9 cellular contexts compared by ENCODE assay signal in the genomic region with DNA sequence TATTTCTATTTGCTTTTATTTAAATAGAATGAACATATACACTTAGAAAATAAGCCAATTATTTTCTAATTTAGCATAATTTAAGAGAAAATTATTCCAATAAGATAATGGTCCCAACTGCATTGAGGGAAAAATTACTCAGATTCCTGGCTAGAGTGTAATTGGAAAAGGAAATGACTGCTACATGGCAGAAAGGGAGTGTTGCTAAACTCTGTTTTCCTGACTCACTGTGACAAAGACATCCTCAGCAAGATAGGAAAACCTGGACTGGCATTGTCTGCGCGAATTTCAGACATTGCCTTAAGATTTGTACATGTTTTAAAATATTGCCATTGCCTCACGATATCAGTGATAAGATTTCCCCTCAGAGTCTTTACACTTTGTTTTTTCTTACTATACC. TPM values are rescaled to one million over a fixed set of nuclear protein-coding genes. Genes with fewer than 3 reads are reported as not detected.
DNase-seq lines count a peak whose midpoint lies in the region; ATAC-seq and TF ChIP-seq lines count a peak whose summit lies in the region.
"Had no signal": no experiment of that assay in that cellular context is flagged by ENCODE, and none has a peak within 500 bp of the region (broad histone marks: within the 10 kb centered on the region; RNA-seq: fewer than 3 reads in every experiment).

No MANE protein-coding gene starts in this region.

- peak overlapping the region; percentile 40 for H3K4me3 Mint-ChIP-seq in activated naive CD4-positive, alpha-beta T cell treated with anti-CD3 and anti-CD28 coated beads, Interleukin-2, amount 10 ng/mL, durations not matched to agents 7 days and 5 days
- H3K4me3 Mint-ChIP-seq in T-cell, result peak overlapping the region; percentile 47 to 97 (median 88)
- H3K4me3 Mint-ChIP-seq: memory B cell had no signal

- TF ChIP-seq POLR2A in suprapubic skin (IDR thresholded peaks at IDR 0.05), result no peak

- CTCF ChIA-PET in activated naive CD4-positive, alpha-beta T cell treated with anti-CD3 and anti-CD28 coated beads, Interleukin-2, amount 10 ng/mL, durations not matched to agents 7 days and 5 days (lab: Charles Lee), result interaction anchor here (1.2 kb wide), 1 partner anchor 19 kb away, joined by 3 read pairs; no protein-coding TSS in a partner anchor
- CTCF ChIA-PET in T-cell (lab: Charles Lee), result interaction anchor here (0.6 to 2.2 kb wide), 2 partner anchors 18 to 35 kb away, joined by 3 to 7 read pairs; no protein-coding TSS in a partner anchor

- no peaks in the 10 kb centered on the region for H3K9me3 Mint-ChIP-seq in activated naive CD4-positive, alpha-beta T cell treated with anti-CD3 and anti-CD28 coated beads, Interleukin-2, amount 10 ng/mL, durations not matched to agents 7 days and 5 days
- no peaks in the 10 kb centered on the region for H3K9me3 Mint-ChIP-seq in T-cell
- H3K9me3 Mint-ChIP-seq: memory B cell had no signal

- no peak for TF ChIP-seq CTCF in suprapubic skin (IDR thresholded peaks at IDR 0.05)

- POLR2A ChIA-PET in T-cell (lab: Charles Lee), result no interaction called here

- H3K27ac ChIP-seq in suprapubic skin, result no peak overlapping the region

- no peaks in the 10 kb centered on the region for H3K36me3 ChIP-seq in suprapubic skin

- peaks cover 14% of the 10 kb centered on the region for H3K27me3 Mint-ChIP-seq in activated naive CD4-positive, alpha-beta T cell treated with anti-CD3 and anti-CD28 coated beads, Interleukin-2, amount 10 ng/mL, durations not matched to agents 7 days and 5 days
- no peaks in the 10 kb centered on the region for H3K27me3 Mint-ChIP-seq in T-cell

- intact Hi-C loops in head of caudate nucleus (cut with DNase I), result no loop called here

- no peak for DNase-seq in activated naive CD4-positive, alpha-beta T cell treated with anti-CD3 and anti-CD28 coated beads, Interleukin-2, amount 10 ng/mL, durations not matched to agents 7 days and 5 days
- DNase-seq in activated naive CD4-positive, alpha-beta T cell (lab: John Stamatoyannopoulos, UW), result no peak
- DNase-seq in T-cell (no peak), fibroblast of the conjunctiva (ENCODE audit: low read depth) (peak; percentile 45), suprapubic skin (ENCODE audit: low spot score in 2 of 2) (no peak), GDM1 (lab: John Stamatoyannopoulos, UW) (no peak), head of caudate nucleus (no peak)

- H3K27ac Mint-ChIP-seq in activated naive CD4-positive, alpha-beta T cell treated with anti-CD3 and anti-CD28 coated beads, Interleukin-2, amount 10 ng/mL, durations not matched to agents 7 days and 5 days, result peak overlapping the region; percentile 52
- peak overlapping the region; percentile 70 to 76 for H3K27ac Mint-ChIP-seq in T-cell
- H3K27ac Mint-ChIP-seq: memory B cell had no signal

- ATAC-seq in T-cell (replicated peaks in 1 of 4) (no peak), GM21786 (IDR thresholded peaks at IDR 0.05; ENCODE audit: unreplicated experiment) (no peak)

- H3K9me3 ChIP-seq in suprapubic skin, result no peaks in the 10 kb centered on the region

- H3K36me3 Mint-ChIP-seq in activated naive CD4-positive, alpha-beta T cell treated with anti-CD3 and anti-CD28 coated beads, Interleukin-2, amount 10 ng/mL, durations not matched to agents 7 days and 5 days, result peaks cover 6% of the 10 kb centered on the region
- H3K36me3 Mint-ChIP-seq in T-cell, result no peaks in the 10 kb centered on the region
- H3K36me3 Mint-ChIP-seq: memory B cell had no signal

- WGBS in suprapubic skin, result 71% methylated on average over 3 of the region's 3 CpGs

- H3K4me3 ChIP-seq in suprapubic skin, result peak overlapping the region; percentile 48

- peaks cover 5% of the 10 kb centered on the region for H3K27me3 ChIP-seq in suprapubic skin

- H3K4me1 Mint-ChIP-seq in activated naive CD4-positive, alpha-beta T cell treated with anti-CD3 and anti-CD28 coated beads, Interleukin-2, amount 10 ng/mL, durations not matched to agents 7 days and 5 days, result peaks cover 58% of the 10 kb centered on the region
- peaks cover 60 to 74% (median 66%) of the 10 kb centered on the region in 3 donors for H3K4me1 Mint-ChIP-seq in T-cell

- H3K4me1 ChIP-seq in suprapubic skin, result peaks cover 15% of the 10 kb centered on the region

- TF ChIP-seq EP300 in suprapubic skin (IDR thresholded peaks at IDR 0.05), result no peak

RNA-seq across cellular contexts. Expression of a gene that starts 8.2 kb away (rescaled TPM):
- total RNA-seq in T-cell (1 to 10 TPM; 1.2 to 2.0 (median 1.2) TPM), suprapubic skin (not detected)
